In genomic region chr14:101449114-101449513, GRCh38 we compare ENCODE assay signal across 14 cellular contexts.
DNase-seq lines count a peak whose midpoint lies in the region; ATAC-seq and TF ChIP-seq lines count a peak whose summit lies in the region.
"Had no signal": no experiment of that assay in that cellular context is flagged by ENCODE, and none has a peak within 500 bp of the region (broad histone marks: within the 10 kb centered on the region; RNA-seq: fewer than 3 reads in every experiment).

No MANE protein-coding gene starts in this region.

- CTCF ChIA-PET in activated CD8-positive, alpha-beta memory T cell treated with anti-CD3 and anti-CD28 coated beads, Interleukin-2, amount 10 ng/mL, durations not matched to agents 7 days and 5 days (lab: Charles Lee): no interaction called here

- no peak overlapping the region for H3K4me3 ChIP-seq in lower lobe of right lung
- H3K4me3 ChIP-seq: GM23338 had no signal

- H3K4me3 Mint-ChIP-seq in activated CD8-positive, alpha-beta memory T cell treated with anti-CD3 and anti-CD28 coated beads, Interleukin-2, amount 10 ng/mL, durations not matched to agents 7 days and 5 days: no peak overlapping the region
- H3K4me3 Mint-ChIP-seq: CD4-positive, alpha-beta memory T cell; GM23338; T-cell had no signal

- no peak overlapping the region for H3K27ac ChIP-seq in lower lobe of right lung

- H3K9me3 ChIP-seq in lower lobe of right lung: no peaks in the 10 kb centered on the region

- H3K9me3 Mint-ChIP-seq in activated CD8-positive, alpha-beta memory T cell treated with anti-CD3 and anti-CD28 coated beads, Interleukin-2, amount 10 ng/mL, durations not matched to agents 7 days and 5 days (ENCODE audit: low read depth): no peaks in the 10 kb centered on the region
- H3K9me3 Mint-ChIP-seq: GM23338, T-cell had no signal

- DNase-seq in activated CD8-positive, alpha-beta memory T cell treated with anti-CD3 and anti-CD28 coated beads, Interleukin-2, amount 10 ng/mL, durations not matched to agents 7 days and 5 days: peak; percentile 37
- DNase-seq in activated CD8-positive, alpha-beta memory T cell treated with anti-CD3 and anti-CD28 coated beads, Interleukin-2, amount 50 U/mL, for 4 hours: no peak
- DNase-seq in NCI-H187 treated with DMSO at 0.1 percent for 48 hours (lab: John Stamatoyannopoulos, UW): peak; percentile 63
- peak; percentile 31 for DNase-seq in RPMI8226
- DNase-seq in lower lobe of right lung: no peak
- DNase-seq in stimulated activated naive CD8-positive, alpha-beta T cell treated with anti-CD3 and anti-CD28 coated beads, Interleukin-15, Interleukin-2, amounts not matched to agents 100 U/mL and 50 U/mL, for 24 hours: no peak
- DNase-seq: ACHN; CD4-positive, alpha-beta memory T cell; DMS79 treated with DMSO at 0.1 percent for 48 hours; MV-4-11; NCI-H2029; T-cell had no signal

- H3K4me1 Mint-ChIP-seq in activated CD8-positive, alpha-beta memory T cell treated with anti-CD3 and anti-CD28 coated beads, Interleukin-2, amount 10 ng/mL, durations not matched to agents 7 days and 5 days: no peaks in the 10 kb centered on the region
- H3K4me1 Mint-ChIP-seq: GM23338 had no signal

- TF ChIP-seq CTCF in lower lobe of right lung (IDR thresholded peaks at IDR 0.05): no peak

- intact Hi-C loops in lower lobe of right lung (cut with DNase I): no loop called here

- H3K27me3 Mint-ChIP-seq in activated CD8-positive, alpha-beta memory T cell treated with anti-CD3 and anti-CD28 coated beads, Interleukin-2, amount 10 ng/mL, durations not matched to agents 7 days and 5 days: peaks cover 66% of the 10 kb centered on the region

- no peaks in the 10 kb centered on the region for H3K36me3 ChIP-seq in lower lobe of right lung

- no peaks in the 10 kb centered on the region for H3K4me1 ChIP-seq in lower lobe of right lung

- no peak overlapping the region for H3K27ac Mint-ChIP-seq in activated CD8-positive, alpha-beta memory T cell treated with anti-CD3 and anti-CD28 coated beads, Interleukin-2, amount 10 ng/mL, durations not matched to agents 7 days and 5 days
- H3K27ac Mint-ChIP-seq: CD4-positive, alpha-beta memory T cell; GM23338 had no signal

- no peaks in the 10 kb centered on the region for H3K36me3 Mint-ChIP-seq in activated CD8-positive, alpha-beta memory T cell treated with anti-CD3 and anti-CD28 coated beads, Interleukin-2, amount 10 ng/mL, durations not matched to agents 7 days and 5 days
- H3K36me3 Mint-ChIP-seq: CD4-positive, alpha-beta memory T cell; T-cell had no signal

- ATAC-seq in activated CD8-positive, alpha-beta memory T cell treated with anti-CD3 and anti-CD28 coated beads, Interleukin-2, amount 10 ng/mL, durations not matched to agents 7 days and 5 days: no peak
- ATAC-seq in HG03196 (IDR thresholded peaks at IDR 0.05; ENCODE audit: unreplicated experiment): no peak
- no peak for ATAC-seq in lower lobe of right lung
- ATAC-seq in stimulated activated naive CD8-positive, alpha-beta T cell treated with anti-CD3 and anti-CD28 coated beads, Interleukin-15, Interleukin-2, amounts not matched to agents 100 U/mL and 50 U/mL, for 24 hours: no peak
- ATAC-seq: GM23338, T-cell had no signal

- peaks cover 14% of the 10 kb centered on the region for H3K27me3 ChIP-seq in lower lobe of right lung (ENCODE audit: low read depth)

Comparison
In these comparisons a context has a peak if more than half of its experiments do, and no peak if none do; other contexts are left out.
1. DNase-seq: peak in activated CD8-positive, alpha-beta memory T cell treated with anti-CD3 and anti-CD28 coated beads, Interleukin-2, amount 10 ng/mL, durations not matched to agents 7 days and 5 days (single experiment), NCI-H187 treated with DMSO at 0.1 percent for 48 hours (single experiment) and RPMI8226 (single experiment); none in activated CD8-positive, alpha-beta memory T cell treated with anti-CD3 and anti-CD28 coated beads, Interleukin-2, amount 50 U/mL, for 4 hours (single experiment), lower lobe of right lung (single experiment) and stimulated activated naive CD8-positive, alpha-beta T cell treated with anti-CD3 and anti-CD28 coated beads, Interleukin-15, Interleukin-2, amounts not matched to agents 100 U/mL and 50 U/mL, for 24 hours (single experiment).